Comparison of ENCODE assay signal across 7 cellular contexts in genomic region chr3:184381261-184382224, GRCh38. TPM values are rescaled to one million over a fixed set of nuclear protein-coding genes. Genes with fewer than 3 reads are reported as not detected.
A peak's percentile ranks its signal among the peaks of the same experiment; 100 is the strongest.
DNase-seq lines count a peak whose midpoint lies in the region; ATAC-seq, FAIRE-seq and TF ChIP-seq lines count a peak whose summit lies in the region.
"Had no signal": no experiment of that assay in that cellular context is flagged by ENCODE, and none has a peak within 500 bp of the region (broad histone marks: within the 10 kb centered on the region; RNA-seq: fewer than 3 reads in every experiment).

No MANE protein-coding gene starts in this region.

- no peak overlapping the region for H3K9ac ChIP-seq in GM12878 (ENCODE audit: control insufficient read depth, insufficient read depth, low read length)

- RAD21 ChIA-PET in GM12878 (lab: Charles Lee; ENCODE audit: unreplicated experiment), result no interaction called here

- no peak overlapping the region for H3K4me2 ChIP-seq in GM12878 (ENCODE audit: control insufficient read depth, insufficient read depth)

- ATAC-seq in GM12878 (0 out of 3 replicates have a peak, but pooled peaks have one; percentile 25), HG03095 (IDR thresholded peaks at IDR 0.05; ENCODE audit: unreplicated experiment) (no peak)

- peaks cover 17 to 18% of the 10 kb centered on the region in 2 experiments for H3K27me3 ChIP-seq in GM12878 (replicated peaks in 1 of 2; ENCODE audit: control insufficient read depth in 2 of 2, insufficient read depth in 2 of 2, low read length in 1 of 2)

- no peaks in the 10 kb centered on the region for H3K4me1 ChIP-seq in GM12878 (ENCODE audit: control insufficient read depth, insufficient read depth, low read length)

- TF ChIP-seq RAD21 in GM12878 (IDR thresholded peaks at IDR 0.05; ENCODE audit: insufficient read depth, low read depth, low read length), result no peak

- SMC1A ChIA-PET in GM12878 (lab: Charles Lee; ENCODE audit: uncharacterized antibody, unreplicated experiment), result no interaction called here

- DNase-seq in G401 (ENCODE audit: low spot score) (peak; percentile 50), GM12878 (ENCODE audit: low read depth, low spot score) (no peak), myocyte (ENCODE audit: low read depth) (peak; percentile 58), mesenteric fat pad (ENCODE audit: low spot score) (no peak)
- no peak for DNase-seq in effector CD8-positive, alpha-beta T cell (lab: John Stamatoyannopoulos, UW)

- H3K36me3 ChIP-seq in GM12878 (ENCODE audit: control insufficient read depth in 2 of 2, insufficient read depth in 2 of 2, low read length in 1 of 2), result no peaks in the 10 kb centered on the region
- H3K36me3 ChIP-seq: SJSA1 had no signal

- no peak for FAIRE-seq in GM12878 (lab: Jason Lieb, UNC)

- no peak overlapping the region for H2AFZ ChIP-seq in GM12878 (ENCODE audit: control insufficient read depth, low read depth, low read length)

- POLR2A ChIA-PET in GM12878 (lab: Charles Lee), result no interaction called here

- in situ Hi-C loops in G401 (cut with HindIII; ENCODE audit: low sequenced_read_pairs) (no loop called here), GM12878 (cut with MboI) (no loop called here)

- no peaks in the 10 kb centered on the region for H3K9me3 ChIP-seq in GM12878 (replicated peaks; ENCODE audit: control insufficient read depth, insufficient read depth, low read length)
- H3K9me3 ChIP-seq: SJSA1 had no signal

- no peak for TF ChIP-seq EP300 in GM12878 (IDR thresholded peaks at IDR 0.05; ENCODE audit: borderline replicate concordance in 1 of 2, control insufficient read depth in 1 of 2, low read depth in 2 of 2, low read length in 2 of 2)

- H3K27ac ChIP-seq in GM12878 (ENCODE audit: control insufficient read depth, insufficient read depth), result no peak overlapping the region
- H3K27ac ChIP-seq: SJSA1 had no signal

- no peak overlapping the region for H3K4me3 ChIP-seq in GM12878

- WGBS in GM12878 (ENCODE audit: insufficient coverage, insufficient replicate concordance, low lambda C conversion rate, missing lambda C conversion rate), result 11% methylated on average over 55 of the region's 55 CpGs

- intact Hi-C loops in GM12878 (cut with micrococcal nuclease; ENCODE audit: unreplicated experiment), result no loop called here

- TF ChIP-seq CTCF in GM12878 (IDR thresholded peaks at IDR 0.05 in 2 of 3, conservative IDR thresholded peaks at IDR 0.05 in 1 of 3; ENCODE audit: control insufficient read depth in 2 of 3, extremely low read depth in 1 of 3, insufficient read depth in 1 of 3, low read depth in 3 of 3, low read length in 3 of 3), result no peak

- no peaks in the 10 kb centered on the region for H4K20me1 ChIP-seq in GM12878 (ENCODE audit: control insufficient read depth, insufficient read depth)

- no TSS peak for BruUV-seq in GM12878 (replicated peaks; lab: Mats Ljungman, UMichigan)

- TF ChIP-seq POLR2A in GM12878 (IDR thresholded peaks at IDR 0.05; ENCODE audit: low read depth, low read length), result no peak

- H3K79me2 ChIP-seq in GM12878 (ENCODE audit: control insufficient read depth, insufficient read depth, low read length), result no peaks in the 10 kb centered on the region

- CTCF ChIA-PET in GM12878 (lab: Yijun Ruan, JAX), result no interaction called here

RNA-seq across cellular contexts. Expression of gene CHRD, which starts 1.7 kb away (rescaled TPM):
- 1.4 and 1.8 TPM in 2 replicates for total RNA-seq in G401 (2014; rRNA removed; shearing (Covaris generic))
- total RNA-seq in GM12878 (2013; cell fraction: nucleolus; rRNA removed), result 0.25 TPM in 1 of 2 replicates, not detected in the other
- total RNA-seq in GM12878 (2014; rRNA removed) (not detected in 2 replicates), GM12878 (2014; rRNA removed; fragmentation: Illumina TruSeq; extraction: Trizol) (not detected in 2 replicates), GM12878 (2021) (0.32 TPM in 1 of 2 replicates, not detected in the other), myocyte (8.4 and 18.8 TPM in 2 replicates), mesenteric fat pad (11.3 TPM)
- not detected for polyA plus RNA-seq in GM12878 (2011; ENCODE audit: low read depth)
- polyA plus RNA-seq in GM12878 (2011; rRNA removed) (not detected in 2 replicates), GM12878 (2014; fragmentation: Illumina TruSeq; extraction: Trizol) (not detected in 2 replicates), GM12878 (2014; fragmentation: Nextera tagmentation; extraction: Ambion mirVana) (not detected), GM12878 (2014; rRNA removed) (not detected in 2 replicates), GM12878 (2016; fragmentation: Nextera tagmentation; extraction: Ambion mirVana) (not detected)
- polyA plus RNA-seq in GM12878 (2011; cell fraction: cytosol; rRNA removed), result 0.04 TPM in 1 of 2 replicates, not detected in the other
- 0.07 and 0.16 TPM in 2 replicates for polyA plus RNA-seq in GM12878 (2011; cell fraction: nucleus; rRNA removed)
- not detected in 2 replicates for polyA plus RNA-seq in GM12878 (2012)
- polyA minus RNA-seq in GM12878 (2011; rRNA and poly(A)+ RNA removed), result not detected in 2 replicates
- polyA minus RNA-seq in GM12878 (2011; cell fraction: cytosol; rRNA and poly(A)+ RNA removed), result not detected in 2 replicates
- not detected in 2 replicates for polyA minus RNA-seq in GM12878 (2011; cell fraction: nucleus; rRNA and poly(A)+ RNA removed)
- polyA plus RNA-seq in myocyte (2012), result 15.9 TPM

RNA-seq across cellular contexts. Expression of gene THPO, which starts 3.5 kb away (rescaled TPM):
- total RNA-seq in G401 (2014; rRNA removed; shearing (Covaris generic)), result 0.12 and 0.20 TPM in 2 replicates
- not detected in 2 replicates for total RNA-seq in GM12878 (2013; cell fraction: nucleolus; rRNA removed)
- not detected in 2 replicates for total RNA-seq in GM12878 (2014; rRNA removed)
- not detected in 2 replicates for total RNA-seq in GM12878 (2014; rRNA removed; fragmentation: Illumina TruSeq; extraction: Trizol)
- total RNA-seq in GM12878 (2021), result not detected in 2 replicates
- not detected for polyA plus RNA-seq in GM12878 (2011; ENCODE audit: low read depth)
- polyA plus RNA-seq in GM12878 (2011; rRNA removed), result not detected in 2 replicates
- not detected in 2 replicates for polyA plus RNA-seq in GM12878 (2011; cell fraction: cytosol; rRNA removed)
- polyA plus RNA-seq in GM12878 (2011; cell fraction: nucleus; rRNA removed), result not detected in 2 replicates
- not detected in 2 replicates for polyA plus RNA-seq in GM12878 (2012)
- polyA plus RNA-seq in GM12878 (2014; fragmentation: Illumina TruSeq; extraction: Trizol), result not detected in 2 replicates
- not detected for polyA plus RNA-seq in GM12878 (2014; fragmentation: Nextera tagmentation; extraction: Ambion mirVana)
- not detected in 2 replicates for polyA plus RNA-seq in GM12878 (2014; rRNA removed)
- not detected for polyA plus RNA-seq in GM12878 (2016; fragmentation: Nextera tagmentation; extraction: Ambion mirVana)
- polyA minus RNA-seq in GM12878 (2011; rRNA and poly(A)+ RNA removed), result not detected in 2 replicates
- not detected in 2 replicates for polyA minus RNA-seq in GM12878 (2011; cell fraction: cytosol; rRNA and poly(A)+ RNA removed)
- polyA minus RNA-seq in GM12878 (2011; cell fraction: nucleus; rRNA and poly(A)+ RNA removed), result not detected in 2 replicates
- total RNA-seq in myocyte, result 0.16 TPM in 1 of 2 replicates, not detected in the other
- 0.72 TPM for polyA plus RNA-seq in myocyte (2012)
- total RNA-seq in mesenteric fat pad, result 1.1 TPM
- total RNA-seq: SJSA1 had no signal

RNA-seq across cellular contexts. Expression of gene POLR2H, which starts 20.0 kb away (rescaled TPM):
- 136 and 144 TPM in 2 replicates for total RNA-seq in G401 (2014; rRNA removed; shearing (Covaris generic))
- total RNA-seq in GM12878 (2013; cell fraction: nucleolus; rRNA removed), result 75.3 and 82.0 TPM in 2 replicates
- total RNA-seq in GM12878 (2014; rRNA removed) (101 and 110 TPM in 2 replicates), GM12878 (2014; rRNA removed; fragmentation: Illumina TruSeq; extraction: Trizol) (105 and 110 TPM in 2 replicates), GM12878 (2021) (74.2 and 81.1 TPM in 2 replicates), myocyte (77.1 and 87.4 TPM in 2 replicates), mesenteric fat pad (51.7 TPM)
- polyA plus RNA-seq in GM12878 (2011; ENCODE audit: low read depth), result 51.1 TPM
- polyA plus RNA-seq in GM12878 (2011; rRNA removed) (295 and 342 TPM in 2 replicates), GM12878 (2014; fragmentation: Illumina TruSeq; extraction: Trizol) (112 and 141 TPM in 2 replicates), GM12878 (2014; fragmentation: Nextera tagmentation; extraction: Ambion mirVana) (100 to 1,000 TPM; 356 to 357 TPM), GM12878 (2014; rRNA removed) (134 and 136 TPM in 2 replicates), GM12878 (2016; fragmentation: Nextera tagmentation; extraction: Ambion mirVana) (100 to 1,000 TPM; 146 TPM)
- polyA plus RNA-seq in GM12878 (2011; cell fraction: cytosol; rRNA removed), result 190 and 323 TPM in 2 replicates
- polyA plus RNA-seq in GM12878 (2011; cell fraction: nucleus; rRNA removed), result 183 and 205 TPM in 2 replicates
- polyA plus RNA-seq in GM12878 (2012), result 77.9 and 103 TPM in 2 replicates
- polyA minus RNA-seq in GM12878 (2011; rRNA and poly(A)+ RNA removed), result 92.3 and 104 TPM in 2 replicates
- polyA minus RNA-seq in GM12878 (2011; cell fraction: cytosol; rRNA and poly(A)+ RNA removed), result 37.6 and 38.4 TPM in 2 replicates
- 34.7 and 52.0 TPM in 2 replicates for polyA minus RNA-seq in GM12878 (2011; cell fraction: nucleus; rRNA and poly(A)+ RNA removed)
- polyA plus RNA-seq in myocyte (2012), result 74.5 TPM

RNA-seq across cellular contexts. Expression of gene CLCN2, which starts 20.1 kb away (rescaled TPM):
- total RNA-seq in G401 (2014; rRNA removed; shearing (Covaris generic)), result 6.7 and 10.7 TPM in 2 replicates
- total RNA-seq in GM12878 (2013; cell fraction: nucleolus; rRNA removed), result 3.0 and 3.7 TPM in 2 replicates
- 1.4 and 1.5 TPM in 2 replicates for total RNA-seq in GM12878 (2014; rRNA removed)
- 0.85 and 1.0 TPM in 2 replicates for total RNA-seq in GM12878 (2014; rRNA removed; fragmentation: Illumina TruSeq; extraction: Trizol)
- 1.7 and 2.6 TPM in 2 replicates for total RNA-seq in GM12878 (2021)
- polyA plus RNA-seq in GM12878 (2011; ENCODE audit: low read depth), result 0.60 TPM
- polyA plus RNA-seq in GM12878 (2011; rRNA removed), result 0.22 and 0.80 TPM in 2 replicates
- 0.39 and 0.79 TPM in 2 replicates for polyA plus RNA-seq in GM12878 (2011; cell fraction: cytosol; rRNA removed)
- 6.9 and 9.4 TPM in 2 replicates for polyA plus RNA-seq in GM12878 (2011; cell fraction: nucleus; rRNA removed)
- 0.77 and 0.91 TPM in 2 replicates for polyA plus RNA-seq in GM12878 (2012)
- polyA plus RNA-seq in GM12878 (2014; fragmentation: Illumina TruSeq; extraction: Trizol), result 0.89 and 1.1 TPM in 2 replicates
- under 1 TPM in 1 of 2 experiments, not detected in 1; 0.13 TPM for polyA plus RNA-seq in GM12878 (2014; fragmentation: Nextera tagmentation; extraction: Ambion mirVana)
- polyA plus RNA-seq in GM12878 (2014; rRNA removed), result 2.4 and 2.5 TPM in 2 replicates
- polyA plus RNA-seq in GM12878 (2016; fragmentation: Nextera tagmentation; extraction: Ambion mirVana), result under 1 TPM; 0.73 to 0.79 TPM
- polyA minus RNA-seq in GM12878 (2011; rRNA and poly(A)+ RNA removed), result 1.0 and 1.9 TPM in 2 replicates
- polyA minus RNA-seq in GM12878 (2011; cell fraction: cytosol; rRNA and poly(A)+ RNA removed), result 0.62 TPM in 1 of 2 replicates, not detected in the other
- polyA minus RNA-seq in GM12878 (2011; cell fraction: nucleus; rRNA and poly(A)+ RNA removed), result 4.8 and 9.9 TPM in 2 replicates
- total RNA-seq in myocyte, result 1.8 and 3.4 TPM in 2 replicates
- polyA plus RNA-seq in myocyte (2012), result 2.9 TPM
- total RNA-seq in mesenteric fat pad, result 3.8 TPM

RNA-seq across cellular contexts. Expression of gene FAM131A, which starts 44.1 kb away (rescaled TPM):
- 20.7 and 31.2 TPM in 2 replicates for total RNA-seq in G401 (2014; rRNA removed; shearing (Covaris generic))
- 11.0 and 11.8 TPM in 2 replicates for total RNA-seq in GM12878 (2013; cell fraction: nucleolus; rRNA removed)
- 4.0 and 4.5 TPM in 2 replicates for total RNA-seq in GM12878 (2014; rRNA removed)
- total RNA-seq in GM12878 (2014; rRNA removed; fragmentation: Illumina TruSeq; extraction: Trizol), result 1.4 and 1.9 TPM in 2 replicates
- 3.0 and 5.0 TPM in 2 replicates for total RNA-seq in GM12878 (2021)
- polyA plus RNA-seq in GM12878 (2011; ENCODE audit: low read depth), result 1.5 TPM
- 0.17 and 0.42 TPM in 2 replicates for polyA plus RNA-seq in GM12878 (2011; rRNA removed)
- polyA plus RNA-seq in GM12878 (2011; cell fraction: cytosol; rRNA removed), result 0.45 and 0.77 TPM in 2 replicates
- 1.0 and 1.5 TPM in 2 replicates for polyA plus RNA-seq in GM12878 (2011; cell fraction: nucleus; rRNA removed)
- polyA plus RNA-seq in GM12878 (2012), result 2.1 and 3.3 TPM in 2 replicates
- 0.74 and 1.4 TPM in 2 replicates for polyA plus RNA-seq in GM12878 (2014; fragmentation: Illumina TruSeq; extraction: Trizol)
- polyA plus RNA-seq in GM12878 (2014; fragmentation: Nextera tagmentation; extraction: Ambion mirVana), result under 1 TPM; 0.31 to 0.47 TPM
- polyA plus RNA-seq in GM12878 (2014; rRNA removed), result 4.5 and 5.1 TPM in 2 replicates
- polyA plus RNA-seq in GM12878 (2016; fragmentation: Nextera tagmentation; extraction: Ambion mirVana), result 1 to 10 TPM; 1.0 to 1.7 TPM
- polyA minus RNA-seq in GM12878 (2011; rRNA and poly(A)+ RNA removed), result 0.15 and 0.72 TPM in 2 replicates
- polyA minus RNA-seq in GM12878 (2011; cell fraction: cytosol; rRNA and poly(A)+ RNA removed), result not detected in 2 replicates
- polyA minus RNA-seq in GM12878 (2011; cell fraction: nucleus; rRNA and poly(A)+ RNA removed), result 0.36 and 3.0 TPM in 2 replicates
- 14.2 and 15.5 TPM in 2 replicates for total RNA-seq in myocyte
- polyA plus RNA-seq in myocyte (2012), result 7.6 TPM
- 24.4 TPM for total RNA-seq in mesenteric fat pad

Comparison
In these comparisons a context has a peak if more than half of its experiments do, and no peak if none do; other contexts are left out.
1. DNase-seq: peak in G401 (single experiment) and myocyte (single experiment); none in GM12878 (single experiment), effector CD8-positive, alpha-beta T cell (single experiment) and mesenteric fat pad (single experiment).